Comparison of ENCODE assay signal across 11 cellular contexts in genomic region chr6:169881398-169881797, GRCh38.
"Had no signal": no experiment of that assay in that cellular context is flagged by ENCODE, and none has a peak within 500 bp of the region (broad histone marks: within the 10 kb centered on the region; RNA-seq: fewer than 3 reads in every experiment).

No MANE protein-coding gene starts in this region.

- H3K27ac Mint-ChIP-seq: naive thymus-derived CD4-positive, alpha-beta T cell; nephron progenitor cell had no signal

- ATAC-seq: gastrocnemius medialis; naive thymus-derived CD4-positive, alpha-beta T cell had no signal

- DNase-seq: cortex of kidney; effector memory CD4-positive, alpha-beta T cell; gastrocnemius medialis; kidney; mesendoderm; naive thymus-derived CD4-positive, alpha-beta T cell; nephron progenitor cell; small intestine; stimulated activated CD4-positive, alpha-beta T cell treated with anti-CD3 and anti-CD28 coated beads, Interleukin-2, amount 100 ng/mL, for 48 hours; stimulated activated naive CD4-positive, alpha-beta T cell treated with Interleukin-2 at 50 U/mL for 16 hours; trophoblast cell had no signal

- H3K4me3 Mint-ChIP-seq: naive thymus-derived CD4-positive, alpha-beta T cell; nephron progenitor cell had no signal
